8 cellular contexts compared by ENCODE assay signal in the genomic region with DNA sequence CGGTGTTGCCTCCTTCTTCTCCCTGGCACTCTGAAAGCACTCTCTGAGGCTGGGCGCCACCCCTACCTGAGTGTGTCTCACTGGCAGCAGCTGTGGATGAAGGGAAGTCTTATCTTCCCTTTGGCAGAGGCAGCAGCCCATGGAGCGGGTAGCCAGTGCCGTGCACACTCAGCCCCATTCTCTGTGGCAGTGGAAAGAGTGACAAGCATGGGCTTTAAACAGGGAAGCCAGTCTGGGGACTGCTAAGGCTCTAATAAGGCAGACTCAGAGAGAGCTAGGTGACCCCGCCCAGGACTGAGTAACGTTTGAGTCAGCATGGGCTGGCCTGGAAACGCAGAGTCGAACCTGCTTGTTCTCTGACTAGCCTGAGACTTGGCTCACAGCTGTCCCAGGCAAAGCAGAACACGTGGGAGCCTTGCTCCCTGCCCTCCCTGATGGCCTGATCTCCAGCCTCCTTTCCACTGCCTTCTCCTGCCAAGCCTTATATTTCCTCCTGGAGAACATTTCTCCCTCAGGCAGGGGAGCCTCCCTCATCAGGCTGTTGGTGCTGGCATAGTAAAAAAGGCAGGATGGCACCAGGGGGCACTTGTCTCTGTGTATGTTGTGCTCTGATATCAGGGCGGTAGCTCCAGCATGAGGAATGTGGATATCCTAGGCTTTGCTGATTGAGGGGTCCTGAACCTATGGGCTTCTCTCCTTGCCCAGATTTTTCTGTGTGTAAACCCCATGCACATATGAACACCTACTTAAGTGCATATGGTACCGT.
DNase-seq lines count a peak whose midpoint lies in the region; ATAC-seq lines count a peak whose summit lies in the region.

No MANE protein-coding gene starts in this region.

- peak; percentile 25 to 61 for DNase-seq in activated CD4-positive, alpha-beta T cell treated with anti-CD3 and anti-CD28 coated beads for 24 hours (ENCODE audit: low read depth in 2 of 2)
- no peak for DNase-seq in activated CD4-positive, alpha-beta T cell treated with anti-CD3 and anti-CD28 coated beads, Interleukin-2, amount 50 U/mL, for 1 hour
- DNase-seq in activated T-helper 9 cell treated with anti-CD3 and anti-CD28 coated beads, Interleukin-2, amount 50 U/mL, for 16 hours (ENCODE audit: low read depth), result peak; percentile 32
- DNase-seq in hepatic stellate cell (ENCODE audit: low spot score) (peak; percentile 89), HuH-7.5 (ENCODE audit: low spot score) (no peak), DMS53 treated with DMSO at 0.1 percent for 48 hours (lab: John Stamatoyannopoulos, UW; ENCODE audit: unreplicated experiment) (no peak)
- DNase-seq in stimulated activated CD4-positive, alpha-beta T cell treated with anti-CD3 and anti-CD28 coated beads, TNF-alpha, amount 100 ng/mL, for 4 hours (ENCODE audit: low read depth in 3 of 3), result peak; percentile 5 to 32 (median 15)

- peak; percentile 94 for ATAC-seq in HG03520 (IDR thresholded peaks at IDR 0.05; ENCODE audit: unreplicated experiment)

Comparison
In these comparisons a context has a peak if more than half of its experiments do, and no peak if none do; other contexts are left out.
1. DNase-seq: peak in activated CD4-positive, alpha-beta T cell treated with anti-CD3 and anti-CD28 coated beads for 24 hours (2 of 2), activated T-helper 9 cell treated with anti-CD3 and anti-CD28 coated beads, Interleukin-2, amount 50 U/mL, for 16 hours (single experiment), hepatic stellate cell (single experiment) and stimulated activated CD4-positive, alpha-beta T cell treated with anti-CD3 and anti-CD28 coated beads, TNF-alpha, amount 100 ng/mL, for 4 hours (3 of 3); none in activated CD4-positive, alpha-beta T cell treated with anti-CD3 and anti-CD28 coated beads, Interleukin-2, amount 50 U/mL, for 1 hour (single experiment), HuH-7.5 (single experiment) and DMS53 treated with DMSO at 0.1 percent for 48 hours (single experiment).